In the genomic region with DNA sequence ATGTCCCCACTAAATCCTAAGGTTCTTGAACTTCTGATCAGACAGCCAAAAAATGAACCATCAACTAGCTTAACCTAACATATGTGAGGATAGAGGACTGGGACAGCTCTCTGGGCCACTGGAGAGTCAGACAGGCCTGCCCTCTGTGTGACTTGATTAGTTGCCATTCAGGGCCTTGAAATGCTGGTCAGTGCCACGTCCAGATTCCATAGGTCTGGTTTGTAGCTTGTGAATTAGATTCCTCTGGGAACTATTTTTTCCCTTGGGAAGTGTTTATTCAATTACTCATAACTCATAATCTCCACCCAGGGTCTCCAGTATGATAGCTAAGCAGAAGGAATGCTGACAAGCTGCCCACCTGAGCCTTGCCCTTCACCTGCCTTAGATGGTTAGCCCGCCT, we compare ENCODE assay signal across 28 cellular contexts. TPM values are rescaled to one million over a fixed set of nuclear protein-coding genes. Genes with fewer than 3 reads are reported as not detected.
"Had no signal": no experiment of that assay in that cellular context is flagged by ENCODE, and none has a peak within 500 bp of the region (broad histone marks: within the 10 kb centered on the region; RNA-seq: fewer than 3 reads in every experiment).

No MANE protein-coding gene starts in this region.

- H3K4me3 Mint-ChIP-seq: activated CD4-positive, alpha-beta T cell treated with anti-CD3 and anti-CD28 coated beads for 36 hours; activated CD8-positive, alpha-beta memory T cell treated with anti-CD3 and anti-CD28 coated beads, Interleukin-2, amount 10 ng/mL, durations not matched to agents 7 days and 5 days; activated CD8-positive, alpha-beta T cell treated with anti-CD3 and anti-CD28 coated beads, Interleukin-2, amount 10 ng/mL, durations not matched to agents 7 days and 5 days; activated naive CD4-positive, alpha-beta T cell treated with anti-CD3 and anti-CD28 coated beads, Interleukin-2, amount 50 U/mL, for 24 hours; activated naive CD8-positive, alpha-beta T cell treated with anti-CD3 and anti-CD28 coated beads, Interleukin-2, amount 50 U/mL, for 24 hours; effector memory CD8-positive, alpha-beta T cell; mesothelial cell of epicardium; naive B cell; T-helper 2 cell treated with Interferon-gamma antibody and Interleukin-4, amounts not matched to agents 5 μg/mL and 100 μg/mL, for 36 hours had no signal

- H3K4me1 Mint-ChIP-seq: activated CD4-positive, alpha-beta T cell treated with anti-CD3 and anti-CD28 coated beads for 36 hours; activated CD8-positive, alpha-beta memory T cell treated with anti-CD3 and anti-CD28 coated beads, Interleukin-2, amount 10 ng/mL, durations not matched to agents 7 days and 5 days; activated naive CD4-positive, alpha-beta T cell treated with anti-CD3 and anti-CD28 coated beads, Interleukin-2, amount 50 U/mL, for 24 hours; activated naive CD8-positive, alpha-beta T cell treated with anti-CD3 and anti-CD28 coated beads, Interleukin-2, amount 50 U/mL, for 24 hours; mesothelial cell of epicardium had no signal

- H3K9me3 ChIP-seq: gastrocnemius medialis, pancreas, psoas muscle, spleen, suprapubic skin, tibial artery, upper lobe of right lung had no signal

- H3K27ac Mint-ChIP-seq: activated CD4-positive, alpha-beta T cell treated with anti-CD3 and anti-CD28 coated beads for 36 hours; activated CD8-positive, alpha-beta memory T cell treated with anti-CD3 and anti-CD28 coated beads, Interleukin-2, amount 10 ng/mL, durations not matched to agents 7 days and 5 days; activated CD8-positive, alpha-beta T cell treated with anti-CD3 and anti-CD28 coated beads, Interleukin-2, amount 10 ng/mL, durations not matched to agents 7 days and 5 days; activated naive CD4-positive, alpha-beta T cell treated with anti-CD3 and anti-CD28 coated beads, Interleukin-2, amount 50 U/mL, for 24 hours; activated naive CD8-positive, alpha-beta T cell treated with anti-CD3 and anti-CD28 coated beads, Interleukin-2, amount 50 U/mL, for 24 hours; activated T-helper 2 cell treated with anti-CD3 and anti-CD28 coated beads, Interferon-gamma antibody, Interleukin-2, Interleukin-4, amounts not matched to agents 10 μg/mL and 5 μg/mL and 100 μg/mL, durations not matched to agents 14 hours and 24 hours and 36 hours; effector memory CD8-positive, alpha-beta T cell; mesothelial cell of epicardium; naive B cell; T-helper 2 cell treated with Interferon-gamma antibody and Interleukin-4, amounts not matched to agents 5 μg/mL and 100 μg/mL, for 36 hours had no signal

- H3K4me2 ChIP-seq: hepatocyte had no signal

- H3K36me3 ChIP-seq: gastrocnemius medialis, pancreas, spleen, suprapubic skin, tibial artery, upper lobe of right lung had no signal

- H3K27me3 ChIP-seq: gastrocnemius medialis, hepatocyte, pancreas had no signal

- H3K36me3 Mint-ChIP-seq: activated CD8-positive, alpha-beta memory T cell treated with anti-CD3 and anti-CD28 coated beads, Interleukin-2, amount 10 ng/mL, durations not matched to agents 7 days and 5 days; activated naive CD4-positive, alpha-beta T cell treated with anti-CD3 and anti-CD28 coated beads, Interleukin-2, amount 50 U/mL, for 24 hours; naive B cell had no signal

- H2AFZ ChIP-seq: hepatocyte had no signal

- H3K27ac ChIP-seq: gastrocnemius medialis, hepatocyte, pancreas, psoas muscle, spleen, suprapubic skin, tibial artery, upper lobe of right lung had no signal

- H3K9me3 Mint-ChIP-seq: activated naive CD4-positive, alpha-beta T cell treated with anti-CD3 and anti-CD28 coated beads, Interleukin-2, amount 50 U/mL, for 24 hours; activated naive CD8-positive, alpha-beta T cell treated with anti-CD3 and anti-CD28 coated beads, Interleukin-2, amount 50 U/mL, for 24 hours; activated T-helper 2 cell treated with anti-CD3 and anti-CD28 coated beads, Interferon-gamma antibody, Interleukin-2, Interleukin-4, amounts not matched to agents 10 μg/mL and 5 μg/mL and 100 μg/mL, durations not matched to agents 14 hours and 24 hours and 36 hours; effector memory CD8-positive, alpha-beta T cell; mesothelial cell of epicardium; naive B cell; T-helper 2 cell treated with Interferon-gamma antibody and Interleukin-4, amounts not matched to agents 5 μg/mL and 100 μg/mL, for 36 hours had no signal

- H3K4me1 ChIP-seq: gastrocnemius medialis, pancreas, psoas muscle, spleen, suprapubic skin, tibial artery, upper lobe of right lung had no signal

- FAIRE-seq: keratinocyte, pancreas had no signal

- H3K4me3 ChIP-seq: gastrocnemius medialis, hepatocyte, pancreas, psoas muscle, spleen, suprapubic skin, tibial artery, upper lobe of right lung had no signal

- DNase-seq: activated CD4-positive, alpha-beta T cell treated with anti-CD3 and anti-CD28 coated beads for 36 hours; activated CD4-positive, CD25-positive, alpha-beta regulatory T cell; activated CD8-positive, alpha-beta memory T cell treated with anti-CD3 and anti-CD28 coated beads, Interleukin-2, amount 10 ng/mL, durations not matched to agents 7 days and 5 days; activated CD8-positive, alpha-beta T cell treated with anti-CD3 and anti-CD28 coated beads, Interleukin-2, amount 10 ng/mL, durations not matched to agents 7 days and 5 days; activated naive CD8-positive, alpha-beta T cell treated with anti-CD3 and anti-CD28 coated beads, Interleukin-2, amount 50 U/mL, for 24 hours; activated T-cell treated with anti-CD3 and anti-CD28 coated beads, Interleukin-2, amount 50 U/mL, for 48 hours; amygdala; cortex of kidney; effector memory CD8-positive, alpha-beta T cell; erythroblast; gastrocnemius medialis; glutamatergic neuron; naive B cell; pancreas; psoas muscle; spleen; stimulated activated naive CD4-positive, alpha-beta T cell; T-helper 1 cell; tibial artery; upper lobe of right lung had no signal

- ATAC-seq: activated CD4-positive, alpha-beta T cell treated with anti-CD3 and anti-CD28 coated beads for 36 hours; activated CD8-positive, alpha-beta memory T cell treated with anti-CD3 and anti-CD28 coated beads, Interleukin-2, amount 10 ng/mL, durations not matched to agents 7 days and 5 days; activated CD8-positive, alpha-beta T cell treated with anti-CD3 and anti-CD28 coated beads, Interleukin-2, amount 10 ng/mL, durations not matched to agents 7 days and 5 days; activated naive CD8-positive, alpha-beta T cell treated with anti-CD3 and anti-CD28 coated beads, Interleukin-2, amount 50 U/mL, for 24 hours; effector memory CD8-positive, alpha-beta T cell; gastrocnemius medialis; pancreas; psoas muscle; upper lobe of right lung had no signal

RNA-seq across cellular contexts. Expression of a gene that starts 48.2 kb away (rescaled TPM):
- total RNA-seq: activated CD8-positive, alpha-beta memory T cell treated with anti-CD3 and anti-CD28 coated beads, Interleukin-2, amount 10 ng/mL, durations not matched to agents 7 days and 5 days; activated CD8-positive, alpha-beta T cell treated with anti-CD3 and anti-CD28 coated beads, Interleukin-2, amount 10 ng/mL, durations not matched to agents 7 days and 5 days; gastrocnemius medialis; lower leg skin; psoas muscle; spleen; suprapubic skin; upper lobe of right lung had no signal
- polyA plus RNA-seq: keratinocyte, psoas muscle had no signal
